Comparison of ENCODE assay signal across 1 cellular context in the genomic region with DNA sequence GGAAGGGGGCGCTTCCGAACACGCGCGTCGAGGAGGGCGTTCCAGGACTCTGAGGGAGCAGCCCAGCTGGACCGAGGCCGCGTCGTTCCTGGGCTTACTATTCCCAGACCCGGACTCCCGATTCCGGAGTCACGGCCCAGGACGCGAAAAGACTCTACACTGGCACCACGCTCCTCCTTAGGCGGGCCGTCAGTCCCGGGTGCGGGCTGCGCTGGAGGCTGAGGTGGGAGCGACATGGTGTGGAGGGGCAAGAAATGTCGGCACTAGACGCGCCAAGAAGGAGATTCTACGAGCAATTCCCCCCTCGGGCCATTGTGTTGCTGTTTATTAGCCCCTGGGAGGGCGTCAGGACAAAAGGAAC.
TF ChIP-seq lines count a peak whose summit lies in the region.

No MANE protein-coding gene starts in this region.

TF ChIP-seq in HepG2, 621 proteins besides CTCF, POLR2A, EP300 and RAD21:
- TF ChIP-seq NFE2 (CRISPR knock-in tag; IDR thresholded peaks at IDR 0.05), result no peak
- no peak for TF ChIP-seq TOE1 (CRISPR knock-in tag; IDR thresholded peaks at IDR 0.05)
- no peak for TF ChIP-seq ZFP90 (CRISPR knock-in tag; IDR thresholded peaks at IDR 0.05; ENCODE audit: borderline replicate concordance)
- TF ChIP-seq MED13 (CRISPR knock-in tag; IDR thresholded peaks at IDR 0.05), result 0 out of 2 replicates have a peak, but pooled peaks have one; percentile 8
- TF ChIP-seq CHD2 (IDR thresholded peaks at IDR 0.05; ENCODE audit: low read depth, low read length), result no peak
- TF ChIP-seq SP2 (CRISPR knock-in tag; IDR thresholded peaks at IDR 0.05), result no peak
- peak; percentile 41; the same call in 1 of the 2 replicates for TF ChIP-seq KLF12 (CRISPR knock-in tag; IDR thresholded peaks at IDR 0.05; ENCODE audit: borderline replicate concordance)
- 0 out of 2 replicates have a peak, but pooled peaks have one; percentile 2 for TF ChIP-seq ZIK1 (CRISPR knock-in tag; IDR thresholded peaks at IDR 0.05; ENCODE audit: borderline replicate concordance, low read depth)
- TF ChIP-seq NFIB (CRISPR knock-in tag; IDR thresholded peaks at IDR 0.05; ENCODE audit: borderline replicate concordance), result no peak
- no peak for TF ChIP-seq ZNF335 (CRISPR knock-in tag; IDR thresholded peaks at IDR 0.05)
- no peak for TF ChIP-seq ZC3H4 (CRISPR knock-in tag; IDR thresholded peaks at IDR 0.05; ENCODE audit: borderline replicate concordance)
- TF ChIP-seq NFYB (CRISPR knock-in tag; IDR thresholded peaks at IDR 0.05), result no peak
- no peak for TF ChIP-seq FOXA3 (CRISPR knock-in tag; IDR thresholded peaks at IDR 0.05)
- TF ChIP-seq ZNF160 (CRISPR knock-in tag; IDR thresholded peaks at IDR 0.05), result no peak
- TF ChIP-seq ZNF878 (CRISPR knock-in tag; IDR thresholded peaks at IDR 0.05), result no peak
